18 cellular contexts compared by ENCODE assay signal in the genomic region with DNA sequence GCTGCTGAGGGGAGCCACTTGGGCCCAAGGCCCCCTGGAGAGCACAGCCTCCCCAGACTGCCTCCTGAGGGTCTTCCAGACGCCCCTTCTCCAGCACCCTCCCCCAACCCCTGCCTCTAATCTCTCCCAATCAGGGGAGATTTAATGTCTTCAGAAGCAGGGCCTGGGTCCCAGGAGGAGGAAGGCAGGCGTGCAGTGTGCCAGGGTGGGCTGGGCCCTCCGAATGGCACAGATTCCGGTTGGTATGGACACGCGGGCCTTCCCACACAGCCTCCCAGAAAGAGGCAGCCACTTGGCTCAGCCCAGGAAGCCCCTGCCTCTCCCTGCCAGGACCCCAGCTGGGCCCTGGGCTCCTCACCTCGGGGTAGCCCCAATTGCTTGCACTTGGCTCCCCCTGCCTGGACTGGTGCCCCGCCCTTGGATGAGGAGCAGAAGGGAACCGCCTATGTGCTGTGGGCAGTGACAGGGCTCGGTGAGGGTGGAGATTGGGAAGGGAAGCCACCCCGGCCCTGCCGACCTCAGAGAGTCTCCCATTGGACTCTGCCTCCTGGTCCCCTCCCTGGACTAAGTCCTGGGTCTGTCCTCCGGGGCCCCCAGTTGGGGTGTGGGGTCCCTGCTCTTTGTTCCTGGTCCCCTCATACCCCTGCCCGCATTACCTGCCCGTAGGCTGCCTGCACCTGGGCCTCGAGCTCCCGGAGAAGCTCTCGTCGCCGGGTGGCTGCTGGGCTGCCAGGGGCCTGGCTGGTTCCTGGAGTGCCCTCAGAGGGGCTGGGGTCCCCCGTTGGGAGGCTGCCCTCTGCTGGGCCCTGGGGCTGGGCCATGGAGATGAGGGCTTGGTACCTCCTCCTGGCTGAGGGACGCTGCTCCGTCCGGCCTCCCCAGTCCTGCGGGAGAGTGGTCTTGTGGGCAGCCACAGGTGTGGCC. TPM values are rescaled to one million over a fixed set of nuclear protein-coding genes. Genes with fewer than 3 reads are reported as not detected.
"Had no signal": no experiment of that assay in that cellular context is flagged by ENCODE, and none has a peak within 500 bp of the region (broad histone marks: within the 10 kb centered on the region; RNA-seq: fewer than 3 reads in every experiment).

No MANE protein-coding gene starts in this region.

- H3K4me3 ChIP-seq: esophagus muscularis mucosa, gastroesophageal sphincter, heart right ventricle, thoracic aorta, upper lobe of right lung had no signal

- H3K27me3 ChIP-seq: upper lobe of right lung had no signal

- H3K4me1 ChIP-seq: esophagus muscularis mucosa, gastroesophageal sphincter, heart right ventricle, upper lobe of right lung had no signal

- H3K9me3 ChIP-seq: esophagus muscularis mucosa, gastroesophageal sphincter, heart right ventricle, thoracic aorta, upper lobe of right lung had no signal

- H3K27ac ChIP-seq: esophagus muscularis mucosa, gastroesophageal sphincter, heart right ventricle, thoracic aorta, upper lobe of right lung had no signal

- H3K36me3 ChIP-seq: esophagus muscularis mucosa, gastroesophageal sphincter, heart right ventricle, thoracic aorta, upper lobe of right lung had no signal

- ATAC-seq: gastroesophageal sphincter; natural killer cell treated with Interleukin-12 subunit alpha and Interleukin-12 subunit beta and Interleukin-15 and Interleukin-18, amount 100 ng/mL, for 72 hours; stimulated activated naive B cell treated with anti-CD40 and anti-IgM and Interleukin-4, amounts not matched to agents 10 μg/mL and 1 μg/mL and 100 μg/mL, for 72 hours; upper lobe of right lung had no signal

- DNase-seq: activated CD4-positive, alpha-beta T cell treated with anti-CD3 and anti-CD28 coated beads, Interleukin-2, amount 50 U/mL, for 4 hours; activated CD4-positive, CD25-positive, alpha-beta regulatory T cell treated with anti-CD3 and anti-CD28 coated beads, Interleukin-2, amount 50 U/mL, for 72 hours; activated gamma-delta T cell; effector CD8-positive, alpha-beta T cell; heart right ventricle; immature natural killer cell; nucleus accumbens; retina; stimulated activated naive B cell treated with anti-CD40 and anti-IgM and Interleukin-4, amounts not matched to agents 10 μg/mL and 1 μg/mL and 100 μg/mL, for 72 hours; upper lobe of right lung had no signal

RNA-seq across cellular contexts. Expression of gene CABP2, which starts 0.6 kb away (rescaled TPM):
- total RNA-seq: activated CD8-positive, alpha-beta memory T cell treated with anti-CD3 and anti-CD28 coated beads for 36 hours; cerebellum; esophagus muscularis mucosa; gastroesophageal sphincter; heart right ventricle; lower leg skin; mesenteric fat pad; natural killer cell treated with Interleukin-12 subunit alpha and Interleukin-12 subunit beta and Interleukin-15 and Interleukin-18, amount 100 ng/mL, for 72 hours; thoracic aorta; upper lobe of right lung had no signal
